Comparison of ENCODE assay signal across 18 cellular contexts in the genomic region with DNA sequence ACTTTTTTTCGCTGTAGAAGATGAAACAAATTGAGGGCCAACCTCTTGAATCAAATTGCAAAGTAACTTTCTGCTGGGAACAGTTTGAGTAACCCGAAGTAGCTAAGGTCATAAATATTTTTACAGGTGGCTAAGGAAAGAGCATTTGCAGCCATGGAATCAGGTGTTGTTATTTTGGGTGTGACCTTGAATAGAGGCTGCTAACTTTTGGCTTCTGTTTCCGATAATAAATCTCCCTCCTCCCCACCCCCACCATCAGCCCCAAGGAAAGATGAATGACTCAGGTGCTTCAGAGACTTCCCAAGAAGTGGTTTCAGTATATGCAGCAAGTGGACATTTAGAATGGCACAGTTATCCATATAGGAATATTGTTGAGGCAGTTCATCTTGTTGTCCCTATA.
"Had no signal": no experiment of that assay in that cellular context is flagged by ENCODE, and none has a peak within 500 bp of the region (broad histone marks: within the 10 kb centered on the region; RNA-seq: fewer than 3 reads in every experiment).

No MANE protein-coding gene starts in this region.

- H3K27me3 Mint-ChIP-seq: memory B cell; natural killer cell treated with Interleukin-12 subunit alpha and Interleukin-12 subunit beta and Interleukin-15 and Interleukin-18, amount 100 ng/mL, for 72 hours; type B pancreatic cell had no signal

- H3K36me3 ChIP-seq: heart right ventricle, left ventricle myocardium inferior, lower lobe of right lung, prostate gland had no signal

- H3K4me1 ChIP-seq: heart right ventricle, left ventricle myocardium inferior, lower lobe of right lung, prostate gland had no signal

- H3K4me3 Mint-ChIP-seq: memory B cell; mesothelial cell of epicardium; natural killer cell treated with Interleukin-12 subunit alpha and Interleukin-12 subunit beta and Interleukin-15 and Interleukin-18, amount 100 ng/mL, for 72 hours; type B pancreatic cell had no signal

- H3K27ac Mint-ChIP-seq: memory B cell; mesothelial cell of epicardium; natural killer cell treated with Interleukin-12 subunit alpha and Interleukin-12 subunit beta and Interleukin-15 and Interleukin-18, amount 100 ng/mL, for 72 hours; type B pancreatic cell had no signal

- H3K36me3 Mint-ChIP-seq: memory B cell, mesothelial cell of epicardium, type B pancreatic cell had no signal

- DNase-seq: cortex of kidney; dorsolateral prefrontal cortex; effector CD8-positive, alpha-beta T cell; heart right ventricle; hypothalamus; islet precursor cell; left ventricle myocardium inferior; lower lobe of right lung; occipital lobe; stimulated activated CD4-positive, alpha-beta T cell treated with anti-CD3 and anti-CD28 coated beads, Interleukin-12 subunit alpha, Interleukin-12 subunit beta, amount 100 ng/mL, for 4 hours; stimulated activated naive CD4-positive, alpha-beta T cell treated with Interleukin-2 at 50 U/mL for 16 hours had no signal

- H3K4me1 Mint-ChIP-seq: memory B cell, mesothelial cell of epicardium had no signal

- H3K4me3 ChIP-seq: dorsolateral prefrontal cortex, heart right ventricle, left ventricle myocardium inferior, lower lobe of right lung, prostate gland, skin epidermis had no signal

- H3K9ac ChIP-seq: parathyroid adenoma had no signal

- H3K9me3 ChIP-seq: heart right ventricle, left ventricle myocardium inferior, lower lobe of right lung, prostate gland had no signal

- H3K27me3 ChIP-seq: dorsolateral prefrontal cortex, heart right ventricle had no signal

- H3K27ac ChIP-seq: heart right ventricle, left ventricle myocardium inferior, lower lobe of right lung, parathyroid adenoma, prostate gland, skin epidermis had no signal
